19 cellular contexts compared by ENCODE assay signal in genomic region chr11:107157809-107158187, GRCh38.
DNase-seq lines count a peak whose midpoint lies in the region; ATAC-seq and TF ChIP-seq lines count a peak whose summit lies in the region.
"Had no signal": no experiment of that assay in that cellular context is flagged by ENCODE, and none has a peak within 500 bp of the region (broad histone marks: within the 10 kb centered on the region; RNA-seq: fewer than 3 reads in every experiment).

No MANE protein-coding gene starts in this region.

- H3K36me3 ChIP-seq in Caco-2 (ENCODE audit: control insufficient read depth, insufficient read depth, low read length) (no peaks in the 10 kb centered on the region), mesendoderm (ENCODE audit: control insufficient read depth, insufficient read depth, low read length) (no peaks in the 10 kb centered on the region)
- H3K36me3 ChIP-seq in CD8-positive, alpha-beta T cell (ENCODE audit: insufficient read depth, low read length), result no peaks in the 10 kb centered on the region
- H3K36me3 ChIP-seq: MG63 had no signal

- no peak overlapping the region for H4K5ac ChIP-seq in mesendoderm (ENCODE audit: low read length)

- H3K27me3 ChIP-seq in Caco-2 (replicated peaks; ENCODE audit: control insufficient read depth, insufficient read depth, low read length), result no peaks in the 10 kb centered on the region
- H3K27me3 ChIP-seq in mesendoderm (ENCODE audit: insufficient read depth, low read length, poor library complexity), result no peaks in the 10 kb centered on the region
- H3K27me3 ChIP-seq in CD8-positive, alpha-beta T cell (ENCODE audit: insufficient read depth, low read length), result no peaks in the 10 kb centered on the region
- H3K27me3 ChIP-seq: MG63 had no signal

- no peaks in the 10 kb centered on the region for H3K9me3 ChIP-seq in Caco-2
- H3K9me3 ChIP-seq in CD8-positive, alpha-beta T cell (ENCODE audit: low read length), result no peaks in the 10 kb centered on the region
- H3K9me3 ChIP-seq: MG63 had no signal

- H3K79me1 ChIP-seq in mesendoderm (ENCODE audit: low read length), result no peaks in the 10 kb centered on the region

- peaks cover 23% of the 10 kb centered on the region for H3K4me1 ChIP-seq in Caco-2
- H3K4me1 ChIP-seq in mesendoderm (ENCODE audit: control insufficient read depth, low read depth, low read length), result no peaks in the 10 kb centered on the region
- no peaks in the 10 kb centered on the region for H3K4me1 ChIP-seq in CD8-positive, alpha-beta T cell (ENCODE audit: insufficient read depth, low read length)

- H3K4me2 ChIP-seq in mesendoderm (ENCODE audit: low read length), result no peak overlapping the region
- H3K4me2 ChIP-seq: KMS-11 had no signal

- CTCF ChIA-PET in Caco-2 (lab: Charles Lee), result no interaction called here
- CTCF ChIA-PET in CD8-positive, alpha-beta T cell (lab: Charles Lee), result no interaction called here

- no peak for ATAC-seq in CD8-positive, alpha-beta T cell

- H3K9me3 Mint-ChIP-seq in Caco-2 (ENCODE audit: unreplicated experiment), result no peaks in the 10 kb centered on the region
- H3K9me3 Mint-ChIP-seq in CD8-positive, alpha-beta T cell, result no peaks in the 10 kb centered on the region

- in situ Hi-C loops in astrocyte of the spinal cord (cut with HindIII; ENCODE audit: low sequenced_read_pairs), result no loop called here

- no peak overlapping the region for H3K9ac ChIP-seq in mesendoderm (ENCODE audit: low read length)
- H3K9ac ChIP-seq: KMS-11 had no signal

- H4K8ac ChIP-seq in mesendoderm (ENCODE audit: low read depth, low read length), result no peak overlapping the region

- H3K36me3 Mint-ChIP-seq in Caco-2 (ENCODE audit: insufficient read depth, unreplicated experiment), result no peaks in the 10 kb centered on the region
- H3K36me3 Mint-ChIP-seq in CD8-positive, alpha-beta T cell, result no peaks in the 10 kb centered on the region

- no peak overlapping the region for H2BK15ac ChIP-seq in mesendoderm (replicated peaks; ENCODE audit: low read depth)

- no peak overlapping the region for H3K4ac ChIP-seq in mesendoderm (ENCODE audit: low read depth, low read length)

- no peak overlapping the region for H3K4me3 Mint-ChIP-seq in Caco-2 (ENCODE audit: unreplicated experiment)
- H3K4me3 Mint-ChIP-seq in CD8-positive, alpha-beta T cell, result no peak overlapping the region

- H3K27me3 Mint-ChIP-seq in Caco-2 (ENCODE audit: insufficient read depth, unreplicated experiment), result no peaks in the 10 kb centered on the region
- no peaks in the 10 kb centered on the region for H3K27me3 Mint-ChIP-seq in CD8-positive, alpha-beta T cell (ENCODE audit: low read depth)

- WGBS in mesendoderm (ENCODE audit: extremely low coverage, insufficient coverage, low lambda C conversion rate), result no CpG with 5 or more reads among the region's 1 CpG

- no peak for TF ChIP-seq POLR2A in erythroblast (IDR thresholded peaks at IDR 0.05; ENCODE audit: low read length)

- H3K4me3 ChIP-seq in Caco-2 (ENCODE audit: low read depth, low read length), result no peak overlapping the region
- no peak overlapping the region for H3K4me3 ChIP-seq in astrocyte of the spinal cord (ENCODE audit: low read depth, low read length)
- H3K4me3 ChIP-seq in mesendoderm (ENCODE audit: low read length), result no peak overlapping the region
- no peak overlapping the region for H3K4me3 ChIP-seq in CD8-positive, alpha-beta T cell (ENCODE audit: low read depth, low read length)
- H3K4me3 ChIP-seq: MG63, SK-N-MC had no signal

- POLR2A ChIA-PET in Caco-2 (lab: Charles Lee), result no interaction called here
- POLR2A ChIA-PET in CD8-positive, alpha-beta T cell (lab: Charles Lee), result interaction anchor here (0.6 kb wide), 1 partner anchor 31 kb away, joined by 3 read pairs; no protein-coding TSS in a partner anchor

- no peaks in the 10 kb centered on the region for H3K79me2 ChIP-seq in mesendoderm (ENCODE audit: control insufficient read depth, insufficient read depth, low read length)

- H3K4me1 Mint-ChIP-seq in Caco-2 (ENCODE audit: low read depth, unreplicated experiment), result peaks cover 16% of the 10 kb centered on the region
- H3K4me1 Mint-ChIP-seq in CD8-positive, alpha-beta T cell (ENCODE audit: low read depth), result no peaks in the 10 kb centered on the region

- H2BK5ac ChIP-seq in mesendoderm (ENCODE audit: low read length), result no peak overlapping the region

- no peak overlapping the region for H2AK5ac ChIP-seq in mesendoderm (ENCODE audit: low read length)

- TF ChIP-seq CTCF in Caco-2 (IDR thresholded peaks at IDR 0.05; ENCODE audit: insufficient read depth in 1 of 2, low read depth in 1 of 2, low read length in 1 of 2, severe bottlenecking in 1 of 2, unreplicated experiment in 1 of 2), result no peak
- TF ChIP-seq CTCF in astrocyte of the spinal cord (IDR thresholded peaks at IDR 0.05; ENCODE audit: low read depth, low read length), result no peak
- no peak for TF ChIP-seq CTCF in CD8-positive, alpha-beta T cell (IDR thresholded peaks at IDR 0.05)

- BruUV-seq in Caco-2 (replicated peaks; lab: Mats Ljungman, UMichigan), result no TSS peak

- no peak overlapping the region for H3K56ac ChIP-seq in mesendoderm (ENCODE audit: low read length)

- intact Hi-C loops in Caco-2 (cut with micrococcal nuclease; ENCODE audit: unreplicated experiment), result loop anchor here (2.0 kb wide), 1 partner anchor 39 kb away; no protein-coding TSS in a partner anchor
- intact Hi-C loops in CD8-positive, alpha-beta T cell (cut with DNase I, micrococcal nuclease), result no loop called here

- no peak overlapping the region for H3K27ac ChIP-seq in mesendoderm (ENCODE audit: low read depth, low read length)
- no peak overlapping the region for H3K27ac ChIP-seq in CD8-positive, alpha-beta T cell (ENCODE audit: low read depth, low read length)
- H3K27ac ChIP-seq: KMS-11, SK-N-MC had no signal

- H2BK120ac ChIP-seq in mesendoderm (ENCODE audit: low read depth, low read length), result no peak overlapping the region

- no peak overlapping the region for H3K23ac ChIP-seq in mesendoderm (ENCODE audit: low read length)

- no peak overlapping the region for H3K18ac ChIP-seq in mesendoderm (ENCODE audit: low read length)

- peak overlapping the region; percentile 23 for H3K27ac Mint-ChIP-seq in Caco-2 (ENCODE audit: unreplicated experiment)
- H3K27ac Mint-ChIP-seq in CD8-positive, alpha-beta T cell, result no peak overlapping the region

- peak; percentile 45 to 54 for DNase-seq in Caco-2
- peak; percentile 81 for DNase-seq in NCI-H226
- DNase-seq in astrocyte of the spinal cord (ENCODE audit: low read depth, low spot score), result peak; percentile 13
- peak; percentile 17 for DNase-seq in mesendoderm
- no peak for DNase-seq in UCSD-AML1 (lab: John Stamatoyannopoulos, UW; ENCODE audit: unreplicated experiment)
- DNase-seq in CD8-positive, alpha-beta T cell, result no peak
- DNase-seq in putamen (ENCODE audit: low spot score), result no peak
- DNase-seq in erythroblast (lab: John Stamatoyannopoulos, UW), result no peak
- DNase-seq: DND-41, H7, MG63, NCI-H1092, NCI-H146, NCI-H2081, NCI-H510A treated with DMSO at 0.1 percent for 48 hours, NCI-H82, Right ventricle myocardium superior had no signal

Comparison
In these comparisons a context has a peak if more than half of its experiments do, and no peak if none do; other contexts are left out.
1. DNase-seq: peak in Caco-2 (2 of 2), NCI-H226 (single experiment), astrocyte of the spinal cord (single experiment) and mesendoderm (single experiment); none in UCSD-AML1 (single experiment), CD8-positive, alpha-beta T cell (0 of 7), putamen (single experiment) and erythroblast (0 of 2).